In genomic region chr17:50708050-50709000, GRCh38 we compare ENCODE assay signal across 8 cellular contexts. TPM values are rescaled to one million over a fixed set of nuclear protein-coding genes. Genes with fewer than 3 reads are reported as not detected.
A peak's percentile ranks its signal among the peaks of the same experiment; 100 is the strongest.
DNase-seq lines count a peak whose midpoint lies in the region; ATAC-seq and TF ChIP-seq lines count a peak whose summit lies in the region.

No MANE protein-coding gene starts in this region.

- H3K9me3 ChIP-seq in NT2/D1 (ENCODE audit: insufficient read depth, low read length) (no peaks in the 10 kb centered on the region), thymus (ENCODE audit: control insufficient read depth) (no peaks in the 10 kb centered on the region)

- TF ChIP-seq POLR2A in lower leg skin (IDR thresholded peaks at IDR 0.05), result no peak

- H3K27me3 ChIP-seq in NT2/D1 (ENCODE audit: insufficient read depth, insufficient read length) (no peaks in the 10 kb centered on the region), thymus (ENCODE audit: control insufficient read depth, insufficient read depth) (no peaks in the 10 kb centered on the region)

- CTCF ChIA-PET in activated naive CD4-positive, alpha-beta T cell treated with anti-CD3 and anti-CD28 coated beads for 36 hours (lab: Charles Lee), result interaction anchor here (2.2 kb wide), 1 partner anchor 145 kb away, joined by 4 read pairs; no protein-coding TSS in a partner anchor

- H3K4me1 ChIP-seq in NT2/D1 (ENCODE audit: insufficient read depth, insufficient read length) (no peaks in the 10 kb centered on the region), thymus (ENCODE audit: control insufficient read depth, insufficient read depth, low read length) (peaks cover 7% of the 10 kb centered on the region)

- H3K4me1 Mint-ChIP-seq in activated naive CD4-positive, alpha-beta T cell treated with anti-CD3 and anti-CD28 coated beads for 36 hours (ENCODE audit: low read depth), result peaks cover 41% of the 10 kb centered on the region

- H3K9ac ChIP-seq in NT2/D1 (ENCODE audit: insufficient read length, low read depth), result peak overlapping the region; percentile 99

- no peaks in the 10 kb centered on the region for H3K9me3 Mint-ChIP-seq in activated naive CD4-positive, alpha-beta T cell treated with anti-CD3 and anti-CD28 coated beads for 36 hours

- H3K27me3 Mint-ChIP-seq in activated naive CD4-positive, alpha-beta T cell treated with anti-CD3 and anti-CD28 coated beads for 36 hours (ENCODE audit: low read depth), result no peaks in the 10 kb centered on the region

- ATAC-seq in omental fat pad (ENCODE audit: low FRiP score), result no peak

- peak overlapping the region; percentile 95 for H3K4me3 Mint-ChIP-seq in activated naive CD4-positive, alpha-beta T cell treated with anti-CD3 and anti-CD28 coated beads for 36 hours

- intact Hi-C loops in activated naive CD4-positive, alpha-beta T cell treated with anti-CD3 and anti-CD28 coated beads for 36 hours (cut with micrococcal nuclease), result loop anchor here (1.0 to 5.0 kb wide), 5 partner anchors 11 to 444 kb away; partner anchors contain the start of genes CACNA1G, LUC7L3, NME1 and SPAG9
- intact Hi-C loops in lower leg skin (cut with DNase I; ENCODE audit: low total_unique reads), result no loop called here

- whole genome bisulfite sequencing in lower leg skin, 2 donors, result 2 to 3% methylated on average over 6 of the region's 6 CpGs
- WGBS in thymus, result 6% methylated on average over 6 of the region's 6 CpGs

- peak overlapping the region; percentile 97 for H3K27ac ChIP-seq in thymus (ENCODE audit: low read depth)

- H3K27ac Mint-ChIP-seq in activated naive CD4-positive, alpha-beta T cell treated with anti-CD3 and anti-CD28 coated beads for 36 hours, result peak overlapping the region; percentile 92

- DNase-seq in activated naive CD4-positive, alpha-beta T cell treated with anti-CD3 and anti-CD28 coated beads for 36 hours, result peak; percentile 23
- DNase-seq in activated naive CD4-positive, alpha-beta T cell treated with anti-CD3 and anti-CD28 coated beads, Interleukin-2, amount 50 U/mL, for 16 hours, result no peak
- DNase-seq in NT2/D1 (ENCODE audit: low read depth, low spot score) (no peak), cerebellar cortex (ENCODE audit: low spot score) (peak; percentile 66), lower leg skin (ENCODE audit: low spot score in 2 of 2) (no peak), omental fat pad (ENCODE audit: low spot score) (no peak), AG08395 (ENCODE audit: low spot score) (no peak)

- H3K36me3 ChIP-seq in NT2/D1 (ENCODE audit: insufficient read depth, insufficient read length, low read length), result peaks cover 23% of the 10 kb centered on the region
- H3K36me3 ChIP-seq in thymus (ENCODE audit: control insufficient read depth, insufficient read depth), result peaks cover 4% of the 10 kb centered on the region

- H3K4me3 ChIP-seq in NT2/D1 (ENCODE audit: insufficient read length, low read depth), result peak overlapping the region; percentile 92
- H3K4me3 ChIP-seq in lower leg skin (ENCODE audit: low read depth, poor library complexity, severe bottlenecking), result peak overlapping the region; percentile 34
- H3K4me3 ChIP-seq in thymus (ENCODE audit: low read length), result peak overlapping the region; percentile 87

- H3K36me3 Mint-ChIP-seq in activated naive CD4-positive, alpha-beta T cell treated with anti-CD3 and anti-CD28 coated beads for 36 hours (ENCODE audit: low read depth), result peaks cover 15% of the 10 kb centered on the region

- TF ChIP-seq CTCF in lower leg skin (IDR thresholded peaks at IDR 0.05) (no peak), omental fat pad (IDR thresholded peaks at IDR 0.05) (no peak)

RNA-seq across cellular contexts. Expression of gene ANKRD40, which starts 0.6 kb away (rescaled TPM):
- total RNA-seq in activated naive CD4-positive, alpha-beta T cell treated with anti-CD3 and anti-CD28 coated beads for 36 hours, result 10 to 100 TPM; 25.7 to 26.5 TPM
- total RNA-seq in lower leg skin, result 10 to 100 TPM; 22.4 to 31.1 (median 22.7) TPM
- 11.9 TPM for polyA plus RNA-seq in thymus
- total RNA-seq in omental fat pad, result 10 to 100 TPM; 55.7 to 82.4 (median 61.8) TPM

RNA-seq across cellular contexts. Expression of gene LUC7L3, which starts 11.1 kb away (rescaled TPM):
- 100 to 1,000 TPM; 120 to 136 TPM for total RNA-seq in activated naive CD4-positive, alpha-beta T cell treated with anti-CD3 and anti-CD28 coated beads for 36 hours
- total RNA-seq in lower leg skin (10 to 100 TPM; 31.6 to 70.2 (median 51.6) TPM), omental fat pad (10 to 100 TPM; 44.2 to 88.7 (median 55.2) TPM)
- 200 TPM for polyA plus RNA-seq in thymus

RNA-seq across cellular contexts. Expression of gene ANKRD40CL, which starts 59.0 kb away (rescaled TPM):
- total RNA-seq in activated naive CD4-positive, alpha-beta T cell treated with anti-CD3 and anti-CD28 coated beads for 36 hours, result not detected
- total RNA-seq in lower leg skin (not detected), omental fat pad (not detected)
- polyA plus RNA-seq in thymus, result 0.05 TPM

Comparison
In these comparisons a context has a peak if more than half of its experiments do, and no peak if none do; other contexts are left out.
1. DNase-seq: peak in activated naive CD4-positive, alpha-beta T cell treated with anti-CD3 and anti-CD28 coated beads for 36 hours (single experiment) and cerebellar cortex (single experiment); none in activated naive CD4-positive, alpha-beta T cell treated with anti-CD3 and anti-CD28 coated beads, Interleukin-2, amount 50 U/mL, for 16 hours (single experiment), NT2/D1 (single experiment), lower leg skin (0 of 2), omental fat pad (single experiment) and AG08395 (single experiment).
2. H3K4me3 ChIP-seq: peak in every context shown above with its lines; median percentile 92 in NT2/D1; 87 in thymus; 34 in lower leg skin.